1 cellular context compared by ENCODE assay signal in the genomic region with DNA sequence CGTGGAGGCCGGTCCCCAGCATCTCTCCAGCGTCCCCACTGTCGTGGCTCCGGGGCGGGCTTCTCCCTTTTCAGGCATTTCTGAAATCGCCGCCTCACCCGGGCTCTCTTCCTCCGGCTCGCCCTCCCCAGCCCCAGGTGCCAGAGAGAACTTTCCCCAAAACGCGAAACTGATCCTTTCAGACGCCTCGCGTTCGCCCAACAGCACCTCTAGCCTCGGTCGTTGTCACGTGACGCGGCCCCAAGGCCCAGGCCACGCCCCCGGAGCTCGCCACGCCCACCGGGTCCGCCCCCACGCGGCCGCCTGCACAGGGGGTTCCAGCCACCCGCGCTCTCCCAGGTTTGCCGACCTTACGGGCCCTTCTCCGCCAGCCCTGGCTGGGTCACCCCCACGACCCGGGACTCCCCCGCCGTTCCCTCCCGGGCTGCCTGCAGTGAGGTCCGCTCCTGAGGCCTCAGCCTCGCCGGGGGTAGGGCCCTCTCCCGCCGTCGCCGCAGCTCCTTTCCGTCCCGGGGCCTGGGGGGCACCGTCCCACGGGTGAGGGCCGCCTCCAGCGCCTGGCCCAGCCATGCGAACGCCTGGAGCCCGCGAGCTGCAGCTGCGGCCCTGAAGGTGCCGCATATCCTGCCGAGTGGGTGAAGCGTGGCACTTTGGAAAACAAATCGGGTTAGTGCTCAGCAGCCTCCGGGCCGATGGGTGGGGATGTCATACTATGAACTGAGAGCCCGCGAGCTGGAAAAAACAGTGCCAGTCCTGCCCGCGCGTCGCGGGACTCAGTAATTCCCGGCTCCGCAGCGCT.
TF ChIP-seq lines count a peak whose summit lies in the region.

No MANE protein-coding gene starts in this region.

TF ChIP-seq in K562, 482 proteins besides CTCF, POLR2A, EP300 and RAD21 (continued from another document and continues in another):
- TF ChIP-seq, protein P1, sequence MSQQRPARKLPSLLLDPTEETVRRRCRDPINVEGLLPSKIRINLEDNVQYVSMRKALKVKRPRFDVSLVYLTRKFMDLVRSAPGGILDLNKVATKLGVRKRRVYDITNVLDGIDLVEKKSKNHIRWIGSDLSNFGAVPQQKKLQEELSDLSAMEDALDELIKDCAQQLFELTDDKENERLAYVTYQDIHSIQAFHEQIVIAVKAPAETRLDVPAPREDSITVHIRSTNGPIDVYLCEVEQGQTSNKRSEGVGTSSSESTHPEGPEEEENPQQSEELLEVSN (IDR thresholded peaks at IDR 0.05; ENCODE audit: borderline replicate concordance in 1 of 2, extremely low read depth in 1 of 2, insufficient read depth in 1 of 2, insufficient read length in 1 of 2, low read depth in 1 of 2, low read length in 1 of 2, poor library complexity in 1 of 2, severe bottlenecking in 1 of 2), result peak; percentile 74 to 92
- TF ChIP-seq JUN (IDR thresholded peaks at IDR 0.05; ENCODE audit: borderline replicate concordance, low read depth, low read length) (peak; percentile 34; the same call in 1 of the 2 replicates), JUN (CRISPR knock-in tag; IDR thresholded peaks at IDR 0.05; ENCODE audit: borderline replicate concordance) (peak; percentile 50; the same call in 1 of the 2 replicates), SP1 (CRISPR knock-in tag; IDR thresholded peaks at IDR 0.05) (peak; percentile 88), ZNF347 (CRISPR knock-in tag; IDR thresholded peaks at IDR 0.05; ENCODE audit: low read depth) (no peak), GTF2E2 (tag; IDR thresholded peaks at IDR 0.05) (peak; percentile 92), ETV5 (CRISPR knock-in tag; IDR thresholded peaks at IDR 0.05; ENCODE audit: low read depth) (peak; percentile 10; the same call in 1 of the 2 replicates), SIN3A (IDR thresholded peaks at IDR 0.05; ENCODE audit: borderline replicate concordance in 2 of 2, control insufficient read depth in 1 of 2, low read depth in 2 of 2, low read length in 2 of 2) (peak in 1 of 2 experiments; percentile 60; a peak in 2 of 4 replicates), KDM2B (CRISPR knock-in tag; IDR thresholded peaks at IDR 0.05) (0 out of 2 replicates have a peak, but pooled peaks have one; percentile 79), SUPT5H (IDR thresholded peaks at IDR 0.05) (peak; percentile 69), HEY1 (CRISPR knock-in tag; IDR thresholded peaks at IDR 0.05; ENCODE audit: borderline replicate concordance) (0 out of 2 replicates have a peak, but pooled peaks have one; percentile 65), LEF1 (IDR thresholded peaks at IDR 0.05) (0 out of 2 replicates have a peak, but pooled peaks have one; percentile 17), MTA3 (IDR thresholded peaks at IDR 0.05; ENCODE audit: borderline replicate concordance) (peak; percentile 86; the same call in 1 of the 2 replicates), RBBP5 (IDR thresholded peaks at IDR 0.05; ENCODE audit: borderline replicate concordance, insufficient read depth, low read length, poor library complexity, severe bottlenecking) (peak; percentile 57), FOXK2 (conservative IDR thresholded peaks at IDR 0.05 in 1 of 2, IDR thresholded peaks at IDR 0.05 in 1 of 2; ENCODE audit: low read depth in 2 of 2) (0 out of 4 replicates have a peak, but pooled peaks of 1 of the 2 experiments have one; percentile 56), ZBTB17 (CRISPR knock-in tag; IDR thresholded peaks at IDR 0.05) (0 out of 2 replicates have a peak, but pooled peaks have one; percentile 35), CBX1 (IDR thresholded peaks at IDR 0.05; ENCODE audit: low read depth) (peak; percentile 17; the same call in 1 of the 2 replicates), SMAD4 (CRISPR knock-in tag; conservative IDR thresholded peaks at IDR 0.05) (peak; percentile 39; the same call in 1 of the 2 replicates), ZSCAN29 (IDR thresholded peaks at IDR 0.05) (no peak), CREBBP (IDR thresholded peaks at IDR 0.05; ENCODE audit: low read depth, low read length) (no peak), NCOA4 (IDR thresholded peaks at IDR 0.05; ENCODE audit: partially characterized antibody) (no peak), TCF3 (CRISPR knock-in tag; IDR thresholded peaks at IDR 0.05) (no peak), ZNF212 (CRISPR knock-in tag; IDR thresholded peaks at IDR 0.05) (0 out of 2 replicates have a peak, but pooled peaks have one; percentile 58), HDAC1 (IDR thresholded peaks at IDR 0.05) (0 out of 4 replicates have a peak, but pooled peaks of 1 of the 2 experiments have one; percentile 29)
- TF ChIP-seq, protein P2, sequence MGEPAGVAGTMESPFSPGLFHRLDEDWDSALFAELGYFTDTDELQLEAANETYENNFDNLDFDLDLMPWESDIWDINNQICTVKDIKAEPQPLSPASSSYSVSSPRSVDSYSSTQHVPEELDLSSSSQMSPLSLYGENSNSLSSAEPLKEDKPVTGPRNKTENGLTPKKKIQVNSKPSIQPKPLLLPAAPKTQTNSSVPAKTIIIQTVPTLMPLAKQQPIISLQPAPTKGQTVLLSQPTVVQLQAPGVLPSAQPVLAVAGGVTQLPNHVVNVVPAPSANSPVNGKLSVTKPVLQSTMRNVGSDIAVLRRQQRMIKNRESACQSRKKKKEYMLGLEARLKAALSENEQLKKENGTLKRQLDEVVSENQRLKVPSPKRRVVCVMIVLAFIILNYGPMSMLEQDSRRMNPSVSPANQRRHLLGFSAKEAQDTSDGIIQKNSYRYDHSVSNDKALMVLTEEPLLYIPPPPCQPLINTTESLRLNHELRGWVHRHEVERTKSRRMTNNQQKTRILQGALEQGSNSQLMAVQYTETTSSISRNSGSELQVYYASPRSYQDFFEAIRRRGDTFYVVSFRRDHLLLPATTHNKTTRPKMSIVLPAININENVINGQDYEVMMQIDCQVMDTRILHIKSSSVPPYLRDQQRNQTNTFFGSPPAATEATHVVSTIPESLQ (CRISPR knock-in tag; IDR thresholded peaks at IDR 0.05), result peak; percentile 62; the same call in 1 of the 2 replicates
- TF ChIP-seq, protein P3, sequence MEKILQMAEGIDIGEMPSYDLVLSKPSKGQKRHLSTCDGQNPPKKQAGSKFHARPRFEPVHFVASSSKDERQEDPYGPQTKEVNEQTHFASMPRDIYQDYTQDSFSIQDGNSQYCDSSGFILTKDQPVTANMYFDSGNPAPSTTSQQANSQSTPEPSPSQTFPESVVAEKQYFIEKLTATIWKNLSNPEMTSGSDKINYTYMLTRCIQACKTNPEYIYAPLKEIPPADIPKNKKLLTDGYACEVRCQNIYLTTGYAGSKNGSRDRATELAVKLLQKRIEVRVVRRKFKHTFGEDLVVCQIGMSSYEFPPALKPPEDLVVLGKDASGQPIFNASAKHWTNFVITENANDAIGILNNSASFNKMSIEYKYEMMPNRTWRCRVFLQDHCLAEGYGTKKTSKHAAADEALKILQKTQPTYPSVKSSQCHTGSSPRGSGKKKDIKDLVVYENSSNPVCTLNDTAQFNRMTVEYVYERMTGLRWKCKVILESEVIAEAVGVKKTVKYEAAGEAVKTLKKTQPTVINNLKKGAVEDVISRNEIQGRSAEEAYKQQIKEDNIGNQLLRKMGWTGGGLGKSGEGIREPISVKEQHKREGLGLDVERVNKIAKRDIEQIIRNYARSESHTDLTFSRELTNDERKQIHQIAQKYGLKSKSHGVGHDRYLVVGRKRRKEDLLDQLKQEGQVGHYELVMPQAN (IDR thresholded peaks at IDR 0.05; ENCODE audit: borderline replicate concordance), result peak; percentile 59; the same call in 1 of the 2 replicates
- TF ChIP-seq, protein P4, sequence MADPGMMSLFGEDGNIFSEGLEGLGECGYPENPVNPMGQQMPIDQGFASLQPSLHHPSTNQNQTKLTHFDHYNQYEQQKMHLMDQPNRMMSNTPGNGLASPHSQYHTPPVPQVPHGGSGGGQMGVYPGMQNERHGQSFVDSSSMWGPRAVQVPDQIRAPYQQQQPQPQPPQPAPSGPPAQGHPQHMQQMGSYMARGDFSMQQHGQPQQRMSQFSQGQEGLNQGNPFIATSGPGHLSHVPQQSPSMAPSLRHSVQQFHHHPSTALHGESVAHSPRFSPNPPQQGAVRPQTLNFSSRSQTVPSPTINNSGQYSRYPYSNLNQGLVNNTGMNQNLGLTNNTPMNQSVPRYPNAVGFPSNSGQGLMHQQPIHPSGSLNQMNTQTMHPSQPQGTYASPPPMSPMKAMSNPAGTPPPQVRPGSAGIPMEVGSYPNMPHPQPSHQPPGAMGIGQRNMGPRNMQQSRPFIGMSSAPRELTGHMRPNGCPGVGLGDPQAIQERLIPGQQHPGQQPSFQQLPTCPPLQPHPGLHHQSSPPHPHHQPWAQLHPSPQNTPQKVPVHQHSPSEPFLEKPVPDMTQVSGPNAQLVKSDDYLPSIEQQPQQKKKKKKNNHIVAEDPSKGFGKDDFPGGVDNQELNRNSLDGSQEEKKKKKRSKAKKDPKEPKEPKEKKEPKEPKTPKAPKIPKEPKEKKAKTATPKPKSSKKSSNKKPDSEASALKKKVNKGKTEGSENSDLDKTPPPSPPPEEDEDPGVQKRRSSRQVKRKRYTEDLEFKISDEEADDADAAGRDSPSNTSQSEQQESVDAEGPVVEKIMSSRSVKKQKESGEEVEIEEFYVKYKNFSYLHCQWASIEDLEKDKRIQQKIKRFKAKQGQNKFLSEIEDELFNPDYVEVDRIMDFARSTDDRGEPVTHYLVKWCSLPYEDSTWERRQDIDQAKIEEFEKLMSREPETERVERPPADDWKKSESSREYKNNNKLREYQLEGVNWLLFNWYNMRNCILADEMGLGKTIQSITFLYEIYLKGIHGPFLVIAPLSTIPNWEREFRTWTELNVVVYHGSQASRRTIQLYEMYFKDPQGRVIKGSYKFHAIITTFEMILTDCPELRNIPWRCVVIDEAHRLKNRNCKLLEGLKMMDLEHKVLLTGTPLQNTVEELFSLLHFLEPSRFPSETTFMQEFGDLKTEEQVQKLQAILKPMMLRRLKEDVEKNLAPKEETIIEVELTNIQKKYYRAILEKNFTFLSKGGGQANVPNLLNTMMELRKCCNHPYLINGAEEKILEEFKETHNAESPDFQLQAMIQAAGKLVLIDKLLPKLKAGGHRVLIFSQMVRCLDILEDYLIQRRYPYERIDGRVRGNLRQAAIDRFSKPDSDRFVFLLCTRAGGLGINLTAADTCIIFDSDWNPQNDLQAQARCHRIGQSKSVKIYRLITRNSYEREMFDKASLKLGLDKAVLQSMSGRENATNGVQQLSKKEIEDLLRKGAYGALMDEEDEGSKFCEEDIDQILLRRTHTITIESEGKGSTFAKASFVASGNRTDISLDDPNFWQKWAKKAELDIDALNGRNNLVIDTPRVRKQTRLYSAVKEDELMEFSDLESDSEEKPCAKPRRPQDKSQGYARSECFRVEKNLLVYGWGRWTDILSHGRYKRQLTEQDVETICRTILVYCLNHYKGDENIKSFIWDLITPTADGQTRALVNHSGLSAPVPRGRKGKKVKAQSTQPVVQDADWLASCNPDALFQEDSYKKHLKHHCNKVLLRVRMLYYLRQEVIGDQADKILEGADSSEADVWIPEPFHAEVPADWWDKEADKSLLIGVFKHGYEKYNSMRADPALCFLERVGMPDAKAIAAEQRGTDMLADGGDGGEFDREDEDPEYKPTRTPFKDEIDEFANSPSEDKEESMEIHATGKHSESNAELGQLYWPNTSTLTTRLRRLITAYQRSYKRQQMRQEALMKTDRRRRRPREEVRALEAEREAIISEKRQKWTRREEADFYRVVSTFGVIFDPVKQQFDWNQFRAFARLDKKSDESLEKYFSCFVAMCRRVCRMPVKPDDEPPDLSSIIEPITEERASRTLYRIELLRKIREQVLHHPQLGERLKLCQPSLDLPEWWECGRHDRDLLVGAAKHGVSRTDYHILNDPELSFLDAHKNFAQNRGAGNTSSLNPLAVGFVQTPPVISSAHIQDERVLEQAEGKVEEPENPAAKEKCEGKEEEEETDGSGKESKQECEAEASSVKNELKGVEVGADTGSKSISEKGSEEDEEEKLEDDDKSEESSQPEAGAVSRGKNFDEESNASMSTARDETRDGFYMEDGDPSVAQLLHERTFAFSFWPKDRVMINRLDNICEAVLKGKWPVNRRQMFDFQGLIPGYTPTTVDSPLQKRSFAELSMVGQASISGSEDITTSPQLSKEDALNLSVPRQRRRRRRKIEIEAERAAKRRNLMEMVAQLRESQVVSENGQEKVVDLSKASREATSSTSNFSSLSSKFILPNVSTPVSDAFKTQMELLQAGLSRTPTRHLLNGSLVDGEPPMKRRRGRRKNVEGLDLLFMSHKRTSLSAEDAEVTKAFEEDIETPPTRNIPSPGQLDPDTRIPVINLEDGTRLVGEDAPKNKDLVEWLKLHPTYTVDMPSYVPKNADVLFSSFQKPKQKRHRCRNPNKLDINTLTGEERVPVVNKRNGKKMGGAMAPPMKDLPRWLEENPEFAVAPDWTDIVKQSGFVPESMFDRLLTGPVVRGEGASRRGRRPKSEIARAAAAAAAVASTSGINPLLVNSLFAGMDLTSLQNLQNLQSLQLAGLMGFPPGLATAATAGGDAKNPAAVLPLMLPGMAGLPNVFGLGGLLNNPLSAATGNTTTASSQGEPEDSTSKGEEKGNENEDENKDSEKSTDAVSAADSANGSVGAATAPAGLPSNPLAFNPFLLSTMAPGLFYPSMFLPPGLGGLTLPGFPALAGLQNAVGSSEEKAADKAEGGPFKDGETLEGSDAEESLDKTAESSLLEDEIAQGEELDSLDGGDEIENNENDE (IDR thresholded peaks at IDR 0.05; ENCODE audit: low read depth, low read length), result no peak
- TF ChIP-seq, protein P5, sequence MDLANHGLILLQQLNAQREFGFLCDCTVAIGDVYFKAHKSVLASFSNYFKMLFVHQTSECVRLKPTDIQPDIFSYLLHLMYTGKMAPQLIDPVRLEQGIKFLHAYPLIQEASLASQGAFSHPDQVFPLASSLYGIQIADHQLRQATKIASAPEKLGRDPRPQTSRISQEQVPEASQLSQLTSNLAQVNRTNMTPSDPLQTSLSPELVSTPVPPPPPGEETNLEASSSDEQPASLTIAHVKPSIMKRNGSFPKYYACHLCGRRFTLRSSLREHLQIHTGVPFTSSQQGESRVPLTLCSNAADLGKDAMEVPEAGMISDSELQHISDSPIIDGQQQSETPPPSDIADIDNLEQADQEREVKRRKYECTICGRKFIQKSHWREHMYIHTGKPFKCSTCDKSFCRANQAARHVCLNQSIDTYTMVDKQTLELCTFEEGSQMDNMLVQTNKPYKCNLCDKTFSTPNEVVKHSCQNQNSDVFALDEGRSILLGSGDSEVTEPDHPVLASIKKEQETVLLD (IDR thresholded peaks at IDR 0.05), result 0 out of 2 replicates have a peak, but pooled peaks have one; percentile 13
- TF ChIP-seq, protein P6, sequence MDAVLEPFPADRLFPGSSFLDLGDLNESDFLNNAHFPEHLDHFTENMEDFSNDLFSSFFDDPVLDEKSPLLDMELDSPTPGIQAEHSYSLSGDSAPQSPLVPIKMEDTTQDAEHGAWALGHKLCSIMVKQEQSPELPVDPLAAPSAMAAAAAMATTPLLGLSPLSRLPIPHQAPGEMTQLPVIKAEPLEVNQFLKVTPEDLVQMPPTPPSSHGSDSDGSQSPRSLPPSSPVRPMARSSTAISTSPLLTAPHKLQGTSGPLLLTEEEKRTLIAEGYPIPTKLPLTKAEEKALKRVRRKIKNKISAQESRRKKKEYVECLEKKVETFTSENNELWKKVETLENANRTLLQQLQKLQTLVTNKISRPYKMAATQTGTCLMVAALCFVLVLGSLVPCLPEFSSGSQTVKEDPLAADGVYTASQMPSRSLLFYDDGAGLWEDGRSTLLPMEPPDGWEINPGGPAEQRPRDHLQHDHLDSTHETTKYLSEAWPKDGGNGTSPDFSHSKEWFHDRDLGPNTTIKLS (IDR thresholded peaks at IDR 0.05; ENCODE audit: borderline replicate concordance, low read depth), result peak; percentile 40; the same call in 1 of the 2 replicates
- TF ChIP-seq, protein P7, sequence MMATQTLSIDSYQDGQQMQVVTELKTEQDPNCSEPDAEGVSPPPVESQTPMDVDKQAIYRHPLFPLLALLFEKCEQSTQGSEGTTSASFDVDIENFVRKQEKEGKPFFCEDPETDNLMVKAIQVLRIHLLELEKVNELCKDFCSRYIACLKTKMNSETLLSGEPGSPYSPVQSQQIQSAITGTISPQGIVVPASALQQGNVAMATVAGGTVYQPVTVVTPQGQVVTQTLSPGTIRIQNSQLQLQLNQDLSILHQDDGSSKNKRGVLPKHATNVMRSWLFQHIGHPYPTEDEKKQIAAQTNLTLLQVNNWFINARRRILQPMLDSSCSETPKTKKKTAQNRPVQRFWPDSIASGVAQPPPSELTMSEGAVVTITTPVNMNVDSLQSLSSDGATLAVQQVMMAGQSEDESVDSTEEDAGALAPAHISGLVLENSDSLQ (IDR thresholded peaks at IDR 0.05), result no peak
